ENCODE assay signal across 8 cellular contexts in genomic region chr11:43944761-43945311, GRCh38. TPM values are rescaled to one million over a fixed set of nuclear protein-coding genes. Genes with fewer than 3 reads are reported as not detected.
DNase-seq lines count a peak whose midpoint lies in the region; ATAC-seq, FAIRE-seq and TF ChIP-seq lines count a peak whose summit lies in the region.

No MANE protein-coding gene starts in this region.

- TF ChIP-seq POLR2A in H54 (IDR thresholded peaks at IDR 0.05; ENCODE audit: low read depth, low read length), result no peak
- no peak for TF ChIP-seq POLR2A in thyroid gland (IDR thresholded peaks at IDR 0.05)

- no peak for FAIRE-seq in H54 (lab: Jason Lieb, UNC)

- H3K4me1 ChIP-seq in thyroid gland, result peaks cover 0 to 27% of the 10 kb centered on the region in 2 donors

- H3K36me3 ChIP-seq in thyroid gland, result no peaks in the 10 kb centered on the region

- 11 to 24% methylated on average over 11 to 14 of the region's 16 CpGs for WGBS in thyroid gland, 2 donors

- H3K27me3 ChIP-seq in thyroid gland, result no peaks in the 10 kb centered on the region

- no peaks in the 10 kb centered on the region for H3K9me3 ChIP-seq in thyroid gland

- intact Hi-C loops in thyroid gland (cut with DNase I), result no loop called here

- peak; percentile 81 for TF ChIP-seq CTCF in foreskin fibroblast (IDR thresholded peaks at IDR 0.05; ENCODE audit: low read depth, low read length)
- TF ChIP-seq CTCF in thyroid gland (IDR thresholded peaks at IDR 0.05), result peak in 3 of 6 experiments; percentile 24 to 47 (median 30)

- ATAC-seq in HG03520 (IDR thresholded peaks at IDR 0.05; ENCODE audit: unreplicated experiment), result no peak

- H3K27ac ChIP-seq in thyroid gland, result peak overlapping the region; percentile 75 to 88 (median 80)

- DNase-seq in C1 segment of cervical spinal cord (lab: John Stamatoyannopoulos, UW) (peak in 9 of 14 donors; percentile 12 to 66 (median 40)), H54 (ENCODE audit: insufficient read length, low spot score) (peak; percentile 94), OCI-M1 (lab: John Stamatoyannopoulos, UW) (peak; percentile 85), foreskin fibroblast (peak in 1 of 2 donors; percentile 70), occipital lobe (lab: John Stamatoyannopoulos, UW) (peak; percentile 18), thyroid gland (no peak)
- DNase-seq in activated T-helper 1 cell treated with anti-CD3 and anti-CD28 coated beads, Interleukin-2, amount 50 U/mL, for 16 hours (ENCODE audit: low read depth in 1 of 2, low spot score in 1 of 2), result peak; percentile 51 to 52

- H3K4me3 ChIP-seq in foreskin fibroblast (ENCODE audit: low read depth in 1 of 2, low read length in 2 of 2) (no peak overlapping the region), thyroid gland (replicated peaks in 1 of 3) (peak overlapping the region in 1 of 3 donors; percentile 48)

RNA-seq across cellular contexts. Expression of gene C11orf96, which starts 2.4 kb away (rescaled TPM):
- total RNA-seq in occipital lobe (19.8 TPM), thyroid gland (100 to 1,000 TPM in 1 of 4 donors, 10 to 100 TPM in 3; 27.7 to 100 (median 73.5) TPM)

Comparison
In these comparisons a context has a peak if more than half of its experiments do, and no peak if none do; other contexts are left out.
1. DNase-seq: peak in C1 segment of cervical spinal cord (9 of 14), H54 (single experiment), OCI-M1 (single experiment), activated T-helper 1 cell treated with anti-CD3 and anti-CD28 coated beads, Interleukin-2, amount 50 U/mL, for 16 hours (2 of 2) and occipital lobe (single experiment); none in thyroid gland (0 of 2).